1 cellular context compared by ENCODE assay signal in genomic region chr1:55812281-55812680, GRCh38.
TF ChIP-seq lines count a peak whose summit lies in the region.

No MANE protein-coding gene starts in this region.

TF ChIP-seq in HepG2, 621 proteins besides CTCF, POLR2A, EP300 and RAD21 (continued from another document):
- peak; percentile 55; the same call in 1 of the 2 replicates for TF ChIP-seq CEBPB (IDR thresholded peaks at IDR 0.05; ENCODE audit: borderline replicate concordance, low read depth, low read length)
